28 cellular contexts compared by ENCODE assay signal in genomic region chr7:153402721-153403541, GRCh38.
"Had no signal": no experiment of that assay in that cellular context is flagged by ENCODE, and none has a peak within 500 bp of the region (broad histone marks: within the 10 kb centered on the region; RNA-seq: fewer than 3 reads in every experiment).

No MANE protein-coding gene starts in this region.

- ATAC-seq: effector memory CD8-positive, alpha-beta T cell; esophagus mucosa; foreskin keratinocyte; gastrocnemius medialis; gastroesophageal sphincter; heart left ventricle; heart right ventricle had no signal

- DNase-seq: colonic mucosa; cortex of kidney; dermis blood vessel endothelial cell; dorsolateral prefrontal cortex; effector CD4-positive, alpha-beta T cell; effector CD8-positive, alpha-beta T cell; effector memory CD4-positive, alpha-beta T cell; effector memory CD8-positive, alpha-beta T cell; endodermal cell; erythroblast; esophagus squamous epithelium; foreskin fibroblast; foreskin keratinocyte; foreskin melanocyte; gastrocnemius medialis; glutamatergic neuron; head of caudate nucleus; heart left ventricle; heart right ventricle had no signal

- H3K9me3 ChIP-seq: colonic mucosa, esophagus muscularis mucosa, esophagus squamous epithelium, gastrocnemius medialis, gastroesophageal sphincter, heart left ventricle had no signal

- H3K27me3 ChIP-seq: colonic mucosa, dorsolateral prefrontal cortex, esophagus muscularis mucosa, esophagus squamous epithelium, foreskin keratinocyte, gastrocnemius medialis, gastroesophageal sphincter, heart left ventricle, heart right ventricle had no signal

- H3K27ac ChIP-seq: colonic mucosa, coronary artery, dorsolateral prefrontal cortex, epithelial cell of prostate, esophagus muscularis mucosa, esophagus squamous epithelium, foreskin keratinocyte, gastrocnemius medialis, gastroesophageal sphincter, heart left ventricle, heart right ventricle had no signal

- H3K4me3 ChIP-seq: colonic mucosa, coronary artery, dorsolateral prefrontal cortex, esophagus muscularis mucosa, esophagus squamous epithelium, gastrocnemius medialis, gastroesophageal sphincter, heart left ventricle, heart right ventricle had no signal

- FAIRE-seq: colon, endometrium, endothelial cell of umbilical vein, frontal cortex had no signal

- H3K36me3 ChIP-seq: colonic mucosa, esophagus muscularis mucosa, esophagus squamous epithelium, gastrocnemius medialis, gastroesophageal sphincter, heart left ventricle, heart right ventricle had no signal

- H3K4me1 ChIP-seq: colonic mucosa, esophagus squamous epithelium, foreskin keratinocyte, gastrocnemius medialis, heart left ventricle, heart right ventricle had no signal
